In the genomic region with DNA sequence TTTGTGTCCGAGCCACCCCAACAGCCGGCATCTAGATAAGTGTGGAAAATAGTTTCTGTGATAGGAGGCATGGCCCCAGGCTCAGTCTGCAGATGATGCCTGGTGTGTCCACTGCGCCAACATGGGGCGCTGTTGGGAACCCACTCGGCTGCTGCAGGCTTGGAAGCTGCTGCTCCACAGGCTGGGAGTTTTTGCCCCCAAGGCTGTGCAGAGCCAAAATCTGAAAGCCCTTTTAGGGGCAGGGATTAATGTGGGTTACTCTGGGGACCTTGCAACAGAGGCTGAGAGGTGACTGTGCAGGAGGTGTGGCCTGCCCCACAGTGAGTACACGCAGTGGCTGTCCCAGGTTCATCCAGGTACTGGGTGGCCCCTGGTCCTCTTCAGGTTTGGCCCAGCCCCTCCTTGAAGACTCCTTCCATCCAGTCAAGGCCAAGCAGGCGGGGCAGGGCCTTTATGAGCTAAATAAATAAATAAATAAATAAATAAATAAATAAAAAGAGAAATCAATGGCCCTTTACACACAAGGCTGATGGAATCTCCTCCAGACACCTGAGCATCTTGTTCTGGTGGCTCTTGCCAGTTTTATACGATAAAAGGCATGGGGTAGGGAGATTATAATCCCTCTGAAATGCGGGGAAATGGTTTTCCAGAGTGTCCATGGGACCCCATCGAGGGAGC, we compare ENCODE assay signal across 1 cellular context.
TF ChIP-seq lines count a peak whose summit lies in the region.

No MANE protein-coding gene starts in this region.

TF ChIP-seq in HEK293, 187 proteins besides CTCF, POLR2A, EP300 and RAD21 (continued from another document):
- TF ChIP-seq, protein P1, sequence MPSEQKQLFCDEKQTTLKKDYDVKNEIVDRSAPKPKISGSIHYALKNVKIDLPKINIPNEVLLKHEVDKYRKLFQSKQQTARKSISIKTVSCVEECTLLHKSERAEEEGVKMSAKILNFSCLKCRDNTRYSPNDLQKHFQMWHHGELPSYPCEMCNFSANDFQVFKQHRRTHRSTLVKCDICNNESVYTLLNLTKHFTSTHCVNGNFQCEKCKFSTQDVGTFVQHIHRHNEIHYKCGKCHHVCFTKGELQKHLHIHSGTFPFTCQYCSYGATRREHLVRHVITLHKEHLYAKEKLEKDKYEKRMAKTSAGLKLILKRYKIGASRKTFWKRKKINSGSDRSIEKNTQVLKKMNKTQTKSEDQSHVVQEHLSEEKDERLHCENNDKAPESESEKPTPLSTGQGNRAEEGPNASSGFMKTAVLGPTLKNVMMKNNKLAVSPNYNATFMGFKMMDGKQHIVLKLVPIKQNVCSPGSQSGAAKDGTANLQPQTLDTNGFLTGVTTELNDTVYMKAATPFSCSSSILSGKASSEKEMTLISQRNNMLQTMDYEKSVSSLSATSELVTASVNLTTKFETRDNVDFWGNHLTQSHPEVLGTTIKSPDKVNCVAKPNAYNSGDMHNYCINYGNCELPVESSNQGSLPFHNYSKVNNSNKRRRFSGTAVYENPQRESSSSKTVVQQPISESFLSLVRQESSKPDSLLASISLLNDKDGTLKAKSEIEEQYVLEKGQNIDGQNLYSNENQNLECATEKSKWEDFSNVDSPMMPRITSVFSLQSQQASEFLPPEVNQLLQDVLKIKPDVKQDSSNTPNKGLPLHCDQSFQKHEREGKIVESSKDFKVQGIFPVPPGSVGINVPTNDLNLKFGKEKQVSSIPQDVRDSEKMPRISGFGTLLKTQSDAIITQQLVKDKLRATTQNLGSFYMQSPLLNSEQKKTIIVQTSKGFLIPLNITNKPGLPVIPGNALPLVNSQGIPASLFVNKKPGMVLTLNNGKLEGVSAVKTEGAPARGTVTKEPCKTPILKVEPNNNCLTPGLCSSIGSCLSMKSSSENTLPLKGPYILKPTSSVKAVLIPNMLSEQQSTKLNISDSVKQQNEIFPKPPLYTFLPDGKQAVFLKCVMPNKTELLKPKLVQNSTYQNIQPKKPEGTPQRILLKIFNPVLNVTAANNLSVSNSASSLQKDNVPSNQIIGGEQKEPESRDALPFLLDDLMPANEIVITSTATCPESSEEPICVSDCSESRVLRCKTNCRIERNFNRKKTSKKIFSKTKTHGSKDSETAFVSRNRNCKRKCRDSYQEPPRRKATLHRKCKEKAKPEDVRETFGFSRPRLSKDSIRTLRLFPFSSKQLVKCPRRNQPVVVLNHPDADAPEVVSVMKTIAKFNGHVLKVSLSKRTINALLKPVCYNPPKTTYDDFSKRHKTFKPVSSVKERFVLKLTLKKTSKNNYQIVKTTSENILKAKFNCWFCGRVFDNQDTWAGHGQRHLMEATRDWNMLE (tag by site-specific recombination; conservative IDR thresholded peaks at IDR 0.05; ENCODE audit: low read depth): peak; percentile 91
- TF ChIP-seq ZNF274 (IDR thresholded peaks at IDR 0.05; ENCODE audit: low read length) (no peak), ZNF274 (tag by site-specific recombination; IDR thresholded peaks at IDR 0.05; ENCODE audit: borderline replicate concordance) (no peak), ZNF510 (tag by site-specific recombination; IDR thresholded peaks at IDR 0.05; ENCODE audit: insufficient replicate concordance) (no peak), ZNF664 (tag by site-specific recombination; IDR thresholded peaks at IDR 0.05) (peak; percentile 56; the same call in 1 of the 2 replicates), ZNF514 (tag by site-specific recombination; IDR thresholded peaks at IDR 0.05) (0 out of 2 replicates have a peak, but pooled peaks have one; percentile 37), ZNF354C (tag by site-specific recombination; IDR thresholded peaks at IDR 0.05; ENCODE audit: borderline replicate concordance, low read depth) (peak; percentile 60; the same call in 1 of the 2 replicates), GLI2 (tag by site-specific recombination; IDR thresholded peaks at IDR 0.05; ENCODE audit: borderline replicate concordance, low read depth) (peak; percentile 15; the same call in 1 of the 2 replicates), ZNF426 (tag by site-specific recombination; IDR thresholded peaks at IDR 0.05) (peak; percentile 77), ZNF558 (tag by site-specific recombination; IDR thresholded peaks at IDR 0.05) (peak; percentile 66), ZNF292 (tag by site-specific recombination; IDR thresholded peaks at IDR 0.05; ENCODE audit: borderline replicate concordance, low read depth) (0 out of 2 replicates have a peak, but pooled peaks have one; percentile 39), ZNF239 (tag by site-specific recombination; IDR thresholded peaks at IDR 0.05) (no peak), ZNF223 (tag by site-specific recombination; IDR thresholded peaks at IDR 0.05) (peak; percentile 53; the same call in 1 of the 2 replicates), ZBTB8A (tag by site-specific recombination; IDR thresholded peaks at IDR 0.05) (peak; percentile 62), ZNF138 (tag by site-specific recombination; IDR thresholded peaks at IDR 0.05; ENCODE audit: borderline replicate concordance) (0 out of 2 replicates have a peak, but pooled peaks have one; percentile 71), ZNF433 (tag by site-specific recombination; IDR thresholded peaks at IDR 0.05; ENCODE audit: low read depth) (peak; percentile 84), ZNF140 (tag by site-specific recombination; IDR thresholded peaks at IDR 0.05) (peak; percentile 85), ZFP37 (tag by site-specific recombination; IDR thresholded peaks at IDR 0.05) (0 out of 2 replicates have a peak, but pooled peaks have one; percentile 29)
- TF ChIP-seq, protein P2, sequence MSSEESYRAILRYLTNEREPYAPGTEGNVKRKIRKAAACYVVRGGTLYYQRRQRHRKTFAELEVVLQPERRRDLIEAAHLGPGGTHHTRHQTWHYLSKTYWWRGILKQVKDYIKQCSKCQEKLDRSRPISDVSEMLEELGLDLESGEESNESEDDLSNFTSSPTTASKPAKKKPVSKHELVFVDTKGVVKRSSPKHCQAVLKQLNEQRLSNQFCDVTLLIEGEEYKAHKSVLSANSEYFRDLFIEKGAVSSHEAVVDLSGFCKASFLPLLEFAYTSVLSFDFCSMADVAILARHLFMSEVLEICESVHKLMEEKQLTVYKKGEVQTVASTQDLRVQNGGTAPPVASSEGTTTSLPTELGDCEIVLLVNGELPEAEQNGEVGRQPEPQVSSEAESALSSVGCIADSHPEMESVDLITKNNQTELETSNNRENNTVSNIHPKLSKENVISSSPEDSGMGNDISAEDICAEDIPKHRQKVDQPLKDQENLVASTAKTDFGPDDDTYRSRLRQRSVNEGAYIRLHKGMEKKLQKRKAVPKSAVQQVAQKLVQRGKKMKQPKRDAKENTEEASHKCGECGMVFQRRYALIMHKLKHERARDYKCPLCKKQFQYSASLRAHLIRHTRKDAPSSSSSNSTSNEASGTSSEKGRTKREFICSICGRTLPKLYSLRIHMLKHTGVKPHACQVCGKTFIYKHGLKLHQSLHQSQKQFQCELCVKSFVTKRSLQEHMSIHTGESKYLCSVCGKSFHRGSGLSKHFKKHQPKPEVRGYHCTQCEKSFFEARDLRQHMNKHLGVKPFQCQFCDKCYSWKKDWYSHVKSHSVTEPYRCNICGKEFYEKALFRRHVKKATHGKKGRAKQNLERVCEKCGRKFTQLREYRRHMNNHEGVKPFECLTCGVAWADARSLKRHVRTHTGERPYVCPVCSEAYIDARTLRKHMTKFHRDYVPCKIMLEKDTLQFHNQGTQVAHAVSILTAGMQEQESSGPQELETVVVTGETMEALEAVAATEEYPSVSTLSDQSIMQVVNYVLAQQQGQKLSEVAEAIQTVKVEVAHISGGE (tag by site-specific recombination; conservative IDR thresholded peaks at IDR 0.05; ENCODE audit: low read depth): peak; percentile 71
